In genomic region chr9:93218161-93218560, GRCh38 we compare ENCODE assay signal across 14 cellular contexts. TPM values are rescaled to one million over a fixed set of nuclear protein-coding genes. Genes with fewer than 3 reads are reported as not detected.
"Had no signal": no experiment of that assay in that cellular context is flagged by ENCODE, and none has a peak within 500 bp of the region (broad histone marks: within the 10 kb centered on the region; RNA-seq: fewer than 3 reads in every experiment).

No MANE protein-coding gene starts in this region.

- H3K36me3 Mint-ChIP-seq: activated naive CD8-positive, alpha-beta T cell treated with anti-CD3 and anti-CD28 coated beads for 36 hours had no signal

- DNase-seq: activated CD4-positive, alpha-beta memory T cell treated with anti-CD3 and anti-CD28 coated beads, Interleukin-2, amount 10 ng/mL, durations not matched to agents 7 days and 5 days; activated CD4-positive, alpha-beta T cell treated with anti-CD3 and anti-CD28 coated beads for 36 hours; activated gamma-delta T cell; activated naive CD8-positive, alpha-beta T cell treated with anti-CD3 and anti-CD28 coated beads for 36 hours; activated T-cell treated with anti-CD3 and anti-CD28 coated beads, Interleukin-2, amount 50 U/mL, for 48 hours; endodermal cell; erythroblast; naive B cell; stimulated activated CD4-positive, alpha-beta T cell treated with anti-CD3 and anti-CD28 coated beads, Interleukin-4, amount 100 ng/mL, for 4 hours; SW 1271 had no signal

- H3K4me3 ChIP-seq: left lung, prostate gland, SJSA1, tibial nerve had no signal

- H3K9me3 ChIP-seq: prostate gland, SJSA1 had no signal

- ATAC-seq: activated CD4-positive, alpha-beta T cell treated with anti-CD3 and anti-CD28 coated beads for 36 hours; left lung had no signal

- H3K4me1 ChIP-seq: left lung, SJSA1 had no signal

- H3K27ac ChIP-seq: left lung, prostate gland, SJSA1, tibial nerve had no signal

- H3K36me3 ChIP-seq: left lung, prostate gland, SJSA1, tibial nerve had no signal

- H3K27ac Mint-ChIP-seq: activated CD4-positive, alpha-beta memory T cell treated with anti-CD3 and anti-CD28 coated beads, Interleukin-2, amount 10 ng/mL, durations not matched to agents 7 days and 5 days; activated CD4-positive, alpha-beta T cell treated with anti-CD3 and anti-CD28 coated beads for 36 hours; activated naive CD8-positive, alpha-beta T cell treated with anti-CD3 and anti-CD28 coated beads for 36 hours; endodermal cell had no signal

- H3K27me3 ChIP-seq: left lung, SJSA1, tibial nerve had no signal

RNA-seq across cellular contexts. Expression of gene WNK2, which starts 34.2 kb away (rescaled TPM):
- total RNA-seq: SJSA1 had no signal
